ENCODE assay signal across 13 cellular contexts in genomic region chr3:126551066-126551838, GRCh38. TPM values are rescaled to one million over a fixed set of nuclear protein-coding genes. Genes with fewer than 3 reads are reported as not detected.
DNase-seq lines count a peak whose midpoint lies in the region; ATAC-seq and TF ChIP-seq lines count a peak whose summit lies in the region.
"Had no signal": no experiment of that assay in that cellular context is flagged by ENCODE, and none has a peak within 500 bp of the region (broad histone marks: within the 10 kb centered on the region; RNA-seq: fewer than 3 reads in every experiment).

No MANE protein-coding gene starts in this region.

- H3K9me3 ChIP-seq in left lung (no peaks in the 10 kb centered on the region), transverse colon (no peaks in the 10 kb centered on the region)

- H3K4me3 ChIP-seq in left lung (no peak overlapping the region), transverse colon (no peak overlapping the region)

- TF ChIP-seq POLR2A in transverse colon (IDR thresholded peaks at IDR 0.05), result no peak

- in situ Hi-C loops in transverse colon (cut with MboI; ENCODE audit: low pct_ligation_motif_present in 1 of 4, low pct_unique_long_range_greater_than_20kb in 1 of 4, low sequenced_read_pairs in 3 of 4), result no loop called here

- H3K27me3 Mint-ChIP-seq in activated CD8-positive, alpha-beta T cell treated with anti-CD3 and anti-CD28 coated beads, Interleukin-2, amount 10 ng/mL, durations not matched to agents 7 days and 5 days (ENCODE audit: low read depth), result peaks cover 3% of the 10 kb centered on the region
- no peaks in the 10 kb centered on the region for H3K27me3 Mint-ChIP-seq in activated CD8-positive, alpha-beta T cell treated with anti-CD3 and anti-CD28 coated beads for 36 hours

- H3K27me3 ChIP-seq in left lung (no peaks in the 10 kb centered on the region), transverse colon (no peaks in the 10 kb centered on the region)

- no peak overlapping the region for H3K4me3 Mint-ChIP-seq in activated CD8-positive, alpha-beta T cell treated with anti-CD3 and anti-CD28 coated beads, Interleukin-2, amount 10 ng/mL, durations not matched to agents 7 days and 5 days
- no peak overlapping the region for H3K4me3 Mint-ChIP-seq in activated CD8-positive, alpha-beta T cell treated with anti-CD3 and anti-CD28 coated beads for 36 hours

- peak; percentile 13 for DNase-seq in activated CD8-positive, alpha-beta T cell treated with anti-CD3 and anti-CD28 coated beads, Interleukin-2, amount 10 ng/mL, durations not matched to agents 7 days and 5 days
- DNase-seq in activated CD8-positive, alpha-beta T cell treated with anti-CD3 and anti-CD28 coated beads for 36 hours, result no peak
- DNase-seq in cerebellar cortex (ENCODE audit: low spot score) (peak; percentile 64), left lung (peak; percentile 31 to 41), transverse colon (peak; percentile 2), NCI-H1436 treated with DMSO at 0.1 percent for 48 hours (lab: John Stamatoyannopoulos, UW) (no peak)
- DNase-seq in activated naive CD4-positive, alpha-beta T cell treated with Interleukin-2 at 50 U/mL for 16 hours, result no peak
- DNase-seq: foreskin melanocyte had no signal

- POLR2A ChIA-PET in activated CD8-positive, alpha-beta T cell treated with anti-CD3 and anti-CD28 coated beads, Interleukin-2, amount 10 ng/mL, durations not matched to agents 7 days and 5 days (lab: Charles Lee), result no interaction called here
- POLR2A ChIA-PET in activated CD8-positive, alpha-beta T cell treated with anti-CD3 and anti-CD28 coated beads for 36 hours (lab: Charles Lee), result no interaction called here

- no peak for TF ChIP-seq EP300 in transverse colon (IDR thresholded peaks at IDR 0.05; ENCODE audit: low read depth)

- no peak for TF ChIP-seq CTCF in activated CD8-positive, alpha-beta T cell treated with anti-CD3 and anti-CD28 coated beads for 36 hours (IDR thresholded peaks at IDR 0.05)
- TF ChIP-seq CTCF in left lung (IDR thresholded peaks at IDR 0.05) (no peak), transverse colon (IDR thresholded peaks at IDR 0.05) (no peak)

- H3K9me3 Mint-ChIP-seq in activated CD8-positive, alpha-beta T cell treated with anti-CD3 and anti-CD28 coated beads, Interleukin-2, amount 10 ng/mL, durations not matched to agents 7 days and 5 days (ENCODE audit: insufficient read depth), result no peaks in the 10 kb centered on the region
- H3K9me3 Mint-ChIP-seq in activated CD8-positive, alpha-beta T cell treated with anti-CD3 and anti-CD28 coated beads for 36 hours, result no peaks in the 10 kb centered on the region

- H3K27ac Mint-ChIP-seq in activated CD8-positive, alpha-beta T cell treated with anti-CD3 and anti-CD28 coated beads, Interleukin-2, amount 10 ng/mL, durations not matched to agents 7 days and 5 days, result no peak overlapping the region
- no peak overlapping the region for H3K27ac Mint-ChIP-seq in activated CD8-positive, alpha-beta T cell treated with anti-CD3 and anti-CD28 coated beads for 36 hours

- intact Hi-C loops in activated CD8-positive, alpha-beta T cell treated with anti-CD3 and anti-CD28 coated beads for 36 hours (cut with micrococcal nuclease), result no loop called here
- intact Hi-C loops in left lung (cut with DNase I) (no loop called here), transverse colon (cut with DNase I; ENCODE audit: low total_unique reads) (no loop called here)

- 63% methylated on average over 12 of the region's 14 CpGs; no CpG with 5 or more reads in 1 of the 2 donors for WGBS in transverse colon (ENCODE audit: low coverage in 1 of 2), 2 donors

- H3K36me3 ChIP-seq in left lung (no peaks in the 10 kb centered on the region), transverse colon (no peaks in the 10 kb centered on the region)

- H3K4me1 Mint-ChIP-seq in activated CD8-positive, alpha-beta T cell treated with anti-CD3 and anti-CD28 coated beads, Interleukin-2, amount 10 ng/mL, durations not matched to agents 7 days and 5 days (ENCODE audit: low read depth), result no peaks in the 10 kb centered on the region
- no peaks in the 10 kb centered on the region for H3K4me1 Mint-ChIP-seq in activated CD8-positive, alpha-beta T cell treated with anti-CD3 and anti-CD28 coated beads for 36 hours (ENCODE audit: low read depth)

- no peaks in the 10 kb centered on the region for H3K36me3 Mint-ChIP-seq in activated CD8-positive, alpha-beta T cell treated with anti-CD3 and anti-CD28 coated beads, Interleukin-2, amount 10 ng/mL, durations not matched to agents 7 days and 5 days (ENCODE audit: low read depth)
- H3K36me3 Mint-ChIP-seq in activated CD8-positive, alpha-beta T cell treated with anti-CD3 and anti-CD28 coated beads for 36 hours (ENCODE audit: low read depth), result no peaks in the 10 kb centered on the region

- H3K4me1 ChIP-seq in left lung (no peaks in the 10 kb centered on the region), transverse colon (no peaks in the 10 kb centered on the region)

- H3K27ac ChIP-seq in left lung (no peak overlapping the region), transverse colon (no peak overlapping the region)

- CTCF ChIA-PET in activated CD8-positive, alpha-beta T cell treated with anti-CD3 and anti-CD28 coated beads, Interleukin-2, amount 10 ng/mL, durations not matched to agents 7 days and 5 days (lab: Charles Lee), result no interaction called here
- CTCF ChIA-PET in activated CD8-positive, alpha-beta T cell treated with anti-CD3 and anti-CD28 coated beads for 36 hours (lab: Charles Lee), result no interaction called here

- ATAC-seq in activated CD8-positive, alpha-beta T cell treated with anti-CD3 and anti-CD28 coated beads, Interleukin-2, amount 10 ng/mL, durations not matched to agents 7 days and 5 days, result no peak
- no peak for ATAC-seq in activated CD8-positive, alpha-beta T cell treated with anti-CD3 and anti-CD28 coated beads for 36 hours
- ATAC-seq in left lung (no peak), HG03159 (IDR thresholded peaks at IDR 0.05; ENCODE audit: unreplicated experiment) (no peak)
- ATAC-seq: Panc1 had no signal

RNA-seq across cellular contexts. Expression of gene C3orf22, which starts 7.5 kb away (rescaled TPM):
- not detected for total RNA-seq in activated CD8-positive, alpha-beta T cell treated with anti-CD3 and anti-CD28 coated beads, Interleukin-2, amount 10 ng/mL, durations not matched to agents 7 days and 5 days
- total RNA-seq in activated CD8-positive, alpha-beta T cell treated with anti-CD3 and anti-CD28 coated beads for 36 hours, result not detected
- not detected for total RNA-seq in left lung
- total RNA-seq in transverse colon, result not detected
- total RNA-seq: A673; T-helper 2 cell treated with Interferon-gamma antibody and Interleukin-4, amounts not matched to agents 100 ng/mL and 5 ng/mL, for 36 hours; urinary bladder had no signal

RNA-seq across cellular contexts. Expression of gene CHST13, which starts 27.3 kb away (rescaled TPM):
- not detected for total RNA-seq in activated CD8-positive, alpha-beta T cell treated with anti-CD3 and anti-CD28 coated beads, Interleukin-2, amount 10 ng/mL, durations not matched to agents 7 days and 5 days
- not detected for total RNA-seq in activated CD8-positive, alpha-beta T cell treated with anti-CD3 and anti-CD28 coated beads for 36 hours
- total RNA-seq in left lung (1 to 10 TPM in 1 of 2 donors, under 1 TPM in 1; 0.61 to 3.0 TPM), transverse colon (1 to 10 TPM in 3 of 4 donors, not detected in 1; 2.0 to 6.4 (median 4.9) TPM)
- total RNA-seq: A673; T-helper 2 cell treated with Interferon-gamma antibody and Interleukin-4, amounts not matched to agents 100 ng/mL and 5 ng/mL, for 36 hours had no signal

RNA-seq across cellular contexts. Expression of gene UROC1, which starts 33.7 kb away (rescaled TPM):
- under 1 TPM in 1 of 2 experiments, not detected in 1; 0.13 TPM for total RNA-seq in activated CD8-positive, alpha-beta T cell treated with anti-CD3 and anti-CD28 coated beads, Interleukin-2, amount 10 ng/mL, durations not matched to agents 7 days and 5 days
- not detected for total RNA-seq in activated CD8-positive, alpha-beta T cell treated with anti-CD3 and anti-CD28 coated beads for 36 hours
- not detected for total RNA-seq in left lung
- not detected for total RNA-seq in transverse colon
- total RNA-seq: A673; T-helper 2 cell treated with Interferon-gamma antibody and Interleukin-4, amounts not matched to agents 100 ng/mL and 5 ng/mL, for 36 hours; urinary bladder had no signal

Comparison
In these comparisons a context has a peak if more than half of its experiments do, and no peak if none do; other contexts are left out.
1. DNase-seq: peak in activated CD8-positive, alpha-beta T cell treated with anti-CD3 and anti-CD28 coated beads, Interleukin-2, amount 10 ng/mL, durations not matched to agents 7 days and 5 days (single experiment), cerebellar cortex (single experiment), left lung (2 of 2) and transverse colon (single experiment); none in activated CD8-positive, alpha-beta T cell treated with anti-CD3 and anti-CD28 coated beads for 36 hours (single experiment), activated naive CD4-positive, alpha-beta T cell treated with Interleukin-2 at 50 U/mL for 16 hours (single experiment) and NCI-H1436 treated with DMSO at 0.1 percent for 48 hours (single experiment).